ENCODE assay signal across 29 cellular contexts in genomic region chr19:38516802-38517201, GRCh38.
"Had no signal": no experiment of that assay in that cellular context is flagged by ENCODE, and none has a peak within 500 bp of the region (broad histone marks: within the 10 kb centered on the region; RNA-seq: fewer than 3 reads in every experiment).

No MANE protein-coding gene starts in this region.

- H3K4me3 Mint-ChIP-seq: dendritic cell treated with granulocyte-macrophage colony-stimulating factor and Interleukin-4, amounts not matched to agents 40 ng/mL and 50 ng/mL, for 4 days; endodermal cell; memory B cell; mesothelial cell of epicardium; naive thymus-derived CD4-positive, alpha-beta T cell; nephron; stimulated activated naive CD8-positive, alpha-beta T cell treated with anti-CD3 and anti-CD28 coated beads, Interleukin-15, amount 100 ng/mL, for 72 hours had no signal

- H3K4me3 ChIP-seq: colonic mucosa, gastrocnemius medialis, heart left ventricle, hepatocyte, lung, mucosa of descending colon, prostate gland, sigmoid colon, suprapubic skin, transverse colon, upper lobe of right lung, uterus had no signal

- H3K27ac ChIP-seq: colonic mucosa, epithelial cell of prostate, heart left ventricle, hepatocyte, prostate gland, sigmoid colon, suprapubic skin, transverse colon, upper lobe of right lung, uterus had no signal

- H3K9me3 Mint-ChIP-seq: dendritic cell treated with granulocyte-macrophage colony-stimulating factor and Interleukin-4, amounts not matched to agents 40 ng/mL and 50 ng/mL, for 4 days; endodermal cell; memory B cell; mesothelial cell of epicardium; naive thymus-derived CD4-positive, alpha-beta T cell; nephron; stimulated activated naive CD8-positive, alpha-beta T cell treated with anti-CD3 and anti-CD28 coated beads, Interleukin-15, amount 100 ng/mL, for 72 hours had no signal

- DNase-seq: colonic mucosa; effector CD8-positive, alpha-beta T cell; endodermal cell; foreskin fibroblast; kidney; naive thymus-derived CD4-positive, alpha-beta T cell; right cardiac atrium; sigmoid colon; stimulated activated CD4-positive, alpha-beta T cell treated with anti-CD3 and anti-CD28 coated beads, Interleukin-2, amount 100 ng/mL, for 24 hours; stimulated activated CD4-positive, alpha-beta T cell treated with anti-CD3 and anti-CD28 coated beads, Interleukin-4, amount 100 ng/mL, for 4 hours; stimulated activated naive CD4-positive, alpha-beta T cell; stimulated activated naive CD8-positive, alpha-beta T cell treated with anti-CD3 and anti-CD28 coated beads, Interleukin-15, amount 100 ng/mL, for 72 hours; transverse colon; upper lobe of right lung; uterus had no signal

- H3K9me3 ChIP-seq: colonic mucosa, gastrocnemius medialis, heart left ventricle, mucosa of descending colon, prostate gland, sigmoid colon, suprapubic skin, transverse colon, upper lobe of right lung, uterus had no signal

- H3K27ac Mint-ChIP-seq: dendritic cell treated with granulocyte-macrophage colony-stimulating factor and Interleukin-4, amounts not matched to agents 40 ng/mL and 50 ng/mL, for 4 days; endodermal cell; memory B cell; mesothelial cell of epicardium; nephron had no signal

- H3K36me3 ChIP-seq: colonic mucosa, heart left ventricle, prostate gland, sigmoid colon, suprapubic skin, transverse colon, upper lobe of right lung, uterus had no signal

- H3K4me1 ChIP-seq: colonic mucosa, gastrocnemius medialis, prostate gland, upper lobe of right lung, uterus had no signal

- ATAC-seq: esophagus mucosa; gastrocnemius medialis; heart left ventricle; left lobe of liver; mucosa of descending colon; naive thymus-derived CD4-positive, alpha-beta T cell; right cardiac atrium; stimulated activated naive CD8-positive, alpha-beta T cell treated with anti-CD3 and anti-CD28 coated beads, Interleukin-15, amount 100 ng/mL, for 72 hours; upper lobe of right lung had no signal

- H3K36me3 Mint-ChIP-seq: memory B cell; mesothelial cell of epicardium; naive thymus-derived CD4-positive, alpha-beta T cell had no signal

- H3K4me1 Mint-ChIP-seq: endodermal cell, mesothelial cell of epicardium, nephron had no signal

- H3K27me3 ChIP-seq: colonic mucosa, gastrocnemius medialis, hepatocyte, sigmoid colon, suprapubic skin, transverse colon, upper lobe of right lung, uterus had no signal

- H3K27me3 Mint-ChIP-seq: naive thymus-derived CD4-positive, alpha-beta T cell had no signal
